Comparison of ENCODE assay signal across 12 cellular contexts in genomic region chr1:117695796-117696505, GRCh38.
DNase-seq lines count a peak whose midpoint lies in the region; ATAC-seq, FAIRE-seq and TF ChIP-seq lines count a peak whose summit lies in the region.
"Had no signal": no experiment of that assay in that cellular context is flagged by ENCODE, and none has a peak within 500 bp of the region (broad histone marks: within the 10 kb centered on the region; RNA-seq: fewer than 3 reads in every experiment).

No MANE protein-coding gene starts in this region.

- no peak overlapping the region; the same call in 1 of the 2 replicates for H3K4me2 ChIP-seq in K562 (ENCODE audit: insufficient read depth, low read length)

- 39% methylated on average over 9 of the region's 9 CpGs for WGBS in K562 (ENCODE audit: insufficient coverage, low coverage, missing lambda C conversion rate)
- 65 to 70% methylated on average over 8 to 9 of the region's 9 CpGs for WGBS in testis, 2 donors

- H3K4me1 ChIP-seq in K562 (replicated peaks in 1 of 2; ENCODE audit: control insufficient read depth in 2 of 2, insufficient read depth in 2 of 2, low read length in 2 of 2), result peaks cover 9 to 39% of the 10 kb centered on the region in 2 experiments
- H3K4me1 ChIP-seq in left ventricle myocardium inferior, result peaks cover 19% of the 10 kb centered on the region
- H3K4me1 ChIP-seq in testis, result no peaks in the 10 kb centered on the region
- H3K4me1 ChIP-seq: Caco-2 had no signal

- DNase-seq in Daoy (ENCODE audit: low read depth) (peak; percentile 75), K562 (ENCODE audit: extremely low read depth in 1 of 4, low spot score in 3 of 4) (peak in 2 of 4 experiments; percentile 45 to 49), left ventricle myocardium inferior (no peak), renal cortical epithelial cell (ENCODE audit: low read depth) (peak; percentile 76), testis (no peak)
- DNase-seq in activated T-cell treated with anti-CD3 and anti-CD28 coated beads, Interleukin-2, amount 50 U/mL, for 4 hours, result no peak
- DNase-seq: Caco-2, NCI-H146, SHP77 treated with DMSO at 0.1 percent for 48 hours had no signal

- no peaks in the 10 kb centered on the region for H4K20me1 ChIP-seq in K562 (replicated peaks; ENCODE audit: control insufficient read depth, insufficient read depth, low read length)

- H3K27me3 Mint-ChIP-seq in activated T-cell treated with anti-CD3 and anti-CD28 coated beads, Interleukin-2, amount 50 U/mL, for 4 hours (ENCODE audit: low read depth), result peaks cover 13% of the 10 kb centered on the region

- TF ChIP-seq CTCF in K562 (IDR thresholded peaks at IDR 0.05 in 2 of 3, conservative IDR thresholded peaks at IDR 0.05 in 1 of 3; ENCODE audit: insufficient read depth in 2 of 3, low read depth in 1 of 3, low read length in 3 of 3) (no peak), left ventricle myocardium inferior (IDR thresholded peaks at IDR 0.05; ENCODE audit: borderline replicate concordance) (no peak), testis (IDR thresholded peaks at IDR 0.05) (no peak)

- no peak overlapping the region for H3K4me3 Mint-ChIP-seq in activated T-cell treated with anti-CD3 and anti-CD28 coated beads, Interleukin-2, amount 50 U/mL, for 4 hours

- no peak for TF ChIP-seq RAD21 in K562 (CRISPR knock-in tag; conservative IDR thresholded peaks at IDR 0.05 in 1 of 2, IDR thresholded peaks at IDR 0.05 in 1 of 2)

- H3K36me3 Mint-ChIP-seq in activated T-cell treated with anti-CD3 and anti-CD28 coated beads, Interleukin-2, amount 50 U/mL, for 4 hours (ENCODE audit: insufficient read depth), result no peaks in the 10 kb centered on the region

- POLR2A ChIA-PET in K562 (lab: Yijun Ruan, JAX), result interaction anchor here (0.7 to 1.2 kb wide), 5 partner anchors 14 to 1549 kb away, joined by 3 to 6 read pairs (median 3); no protein-coding TSS in a partner anchor

- CTCF ChIA-PET in K562 (lab: Yijun Ruan, JAX; ENCODE audit: low intra/inter-chr PET ratio), result no interaction called here

- H3K27ac ChIP-seq in K562 (ENCODE audit: extremely low read depth, low read depth, low read length) (no peak overlapping the region), left ventricle myocardium inferior (replicated peaks) (peak overlapping the region; percentile 74), testis (peak overlapping the region in 1 of 2 donors; percentile 24)
- H3K27ac ChIP-seq: neutrophil had no signal

- peak overlapping the region; percentile 10 to 18; a peak in 2 of 4 replicates for H3K9ac ChIP-seq in K562 (ENCODE audit: insufficient read depth in 1 of 2, low read depth in 2 of 2, low read length in 2 of 2)

- TF ChIP-seq POLR2A in K562 (conservative IDR thresholded peaks at IDR 0.05) (no peak), testis (IDR thresholded peaks at IDR 0.05) (no peak)

- in situ Hi-C loops in K562 (cut with MboI), result no loop called here

- peak; percentile 51 for FAIRE-seq in K562 (lab: Jason Lieb, UNC)

- no peak for TF ChIP-seq EP300 in K562 (IDR thresholded peaks at IDR 0.05; ENCODE audit: low read length)

- no peaks in the 10 kb centered on the region for H3K9me3 Mint-ChIP-seq in activated T-cell treated with anti-CD3 and anti-CD28 coated beads, Interleukin-2, amount 50 U/mL, for 4 hours

- H3K79me2 ChIP-seq in K562 (ENCODE audit: control insufficient read depth, insufficient read depth, low read length), result no peaks in the 10 kb centered on the region

- peak overlapping the region; percentile 88 for H2AFZ ChIP-seq in K562 (ENCODE audit: low read depth, low read length)

- no peaks in the 10 kb centered on the region for H3K4me1 Mint-ChIP-seq in activated T-cell treated with anti-CD3 and anti-CD28 coated beads, Interleukin-2, amount 50 U/mL, for 4 hours (ENCODE audit: low read depth)

- H3K9me1 ChIP-seq in K562 (ENCODE audit: control insufficient read depth, insufficient read depth, low read length), result no peaks in the 10 kb centered on the region

- ATAC-seq in K562 (peak; percentile 58), GM21619 (IDR thresholded peaks at IDR 0.05; ENCODE audit: unreplicated experiment) (no peak), GM21423 (IDR thresholded peaks at IDR 0.05; ENCODE audit: unreplicated experiment) (no peak)
- no peak for ATAC-seq in activated T-cell treated with anti-CD3 and anti-CD28 coated beads, Interleukin-2, amount 50 U/mL, for 4 hours

- H3K4me3 ChIP-seq in K562, result no peak overlapping the region
- peak overlapping the region; percentile 17 for H3K4me3 ChIP-seq in left ventricle myocardium inferior
- H3K4me3 ChIP-seq in testis, result no peak overlapping the region

- H3K9me3 ChIP-seq in K562 (replicated peaks; ENCODE audit: control insufficient read depth, insufficient read depth, low read depth, low read length) (no peaks in the 10 kb centered on the region), left ventricle myocardium inferior (replicated peaks) (no peaks in the 10 kb centered on the region), testis (no peaks in the 10 kb centered on the region)
- H3K9me3 ChIP-seq: Caco-2, neutrophil had no signal

- H3K36me3 ChIP-seq in K562 (ENCODE audit: control insufficient read depth, insufficient read depth, low read length), result no peaks in the 10 kb centered on the region
- H3K36me3 ChIP-seq in left ventricle myocardium inferior, result no peaks in the 10 kb centered on the region
- H3K36me3 ChIP-seq in testis (ENCODE audit: low read depth, missing control alignments), result no peaks in the 10 kb centered on the region
- H3K36me3 ChIP-seq: neutrophil had no signal

- intact Hi-C loops in K562 (cut with micrococcal nuclease), result loop anchor here (10.0 kb wide), 1 partner anchor 199 kb away; no protein-coding TSS in a partner anchor
- intact Hi-C loops in left ventricle myocardium inferior (cut with micrococcal nuclease), result no loop called here
- intact Hi-C loops in testis (cut with DNase I; ENCODE audit: low total_unique reads), result no loop called here

- BruUV-seq in K562 (replicated peaks; lab: Mats Ljungman, UMichigan), result no TSS peak

- H3K27me3 ChIP-seq in K562 (ENCODE audit: control insufficient read depth in 2 of 2, insufficient read depth in 2 of 2, low read length in 2 of 2) (no peaks in the 10 kb centered on the region), left ventricle myocardium inferior (ENCODE audit: low read depth) (peaks cover 4% of the 10 kb centered on the region), testis (no peaks in the 10 kb centered on the region)

TF ChIP-seq in K562, 482 proteins besides CTCF, POLR2A, EP300 and RAD21 (continues in another document):
- TF ChIP-seq ZNF592 (IDR thresholded peaks at IDR 0.05) (0 out of 2 replicates have a peak, but pooled peaks have one; percentile 49), SRF (CRISPR knock-in tag; IDR thresholded peaks at IDR 0.05) (peak in 1 of 2 experiments; percentile 22; a peak in 1 of 4 replicates), ZBTB33 (CRISPR knock-in tag; IDR thresholded peaks at IDR 0.05) (no peak), NFRKB (IDR thresholded peaks at IDR 0.05; ENCODE audit: low read depth) (no peak), SETDB1 (IDR thresholded peaks at IDR 0.05; ENCODE audit: low read length) (no peak), NFXL1 (CRISPR knock-in tag; IDR thresholded peaks at IDR 0.05) (no peak), NFE2L1 (tag; IDR thresholded peaks at IDR 0.05; ENCODE audit: borderline replicate concordance, low read depth) (peak; percentile 47; the same call in 1 of the 2 replicates), MAFF (IDR thresholded peaks at IDR 0.05; ENCODE audit: low read length) (peak; percentile 56), MAFG (tag; conservative IDR thresholded peaks at IDR 0.05) (peak; percentile 90)

Comparison
In these comparisons a context has a peak if more than half of its experiments do, and no peak if none do; other contexts are left out.
1. DNase-seq: peak in Daoy (single experiment) and renal cortical epithelial cell (single experiment); none in left ventricle myocardium inferior (single experiment), activated T-cell treated with anti-CD3 and anti-CD28 coated beads, Interleukin-2, amount 50 U/mL, for 4 hours (single experiment) and testis (single experiment).